In genomic region chr10:73715179-73716156, GRCh38 we compare ENCODE assay signal across 9 cellular contexts. TPM values are rescaled to one million over a fixed set of nuclear protein-coding genes. Genes with fewer than 3 reads are reported as not detected.
"Had no signal": no experiment of that assay in that cellular context is flagged by ENCODE, and none has a peak within 500 bp of the region (broad histone marks: within the 10 kb centered on the region; RNA-seq: fewer than 3 reads in every experiment).

No MANE protein-coding gene starts in this region.

RNA-seq across cellular contexts. Expression of gene SYNPO2L, which starts 59.6 kb away (rescaled TPM):
- total RNA-seq: cerebellum; dermis microvascular lymphatic vessel endothelial cell; kidney epithelial cell; natural killer cell treated with Interleukin-12 subunit alpha and Interleukin-12 subunit beta and Interleukin-15 and Interleukin-18, amount 100 ng/mL, for 72 hours; occipital lobe; pulmonary artery endothelial cell; sciatic nerve; subcutaneous adipose tissue; thyroid gland had no signal
